In the genomic region with DNA sequence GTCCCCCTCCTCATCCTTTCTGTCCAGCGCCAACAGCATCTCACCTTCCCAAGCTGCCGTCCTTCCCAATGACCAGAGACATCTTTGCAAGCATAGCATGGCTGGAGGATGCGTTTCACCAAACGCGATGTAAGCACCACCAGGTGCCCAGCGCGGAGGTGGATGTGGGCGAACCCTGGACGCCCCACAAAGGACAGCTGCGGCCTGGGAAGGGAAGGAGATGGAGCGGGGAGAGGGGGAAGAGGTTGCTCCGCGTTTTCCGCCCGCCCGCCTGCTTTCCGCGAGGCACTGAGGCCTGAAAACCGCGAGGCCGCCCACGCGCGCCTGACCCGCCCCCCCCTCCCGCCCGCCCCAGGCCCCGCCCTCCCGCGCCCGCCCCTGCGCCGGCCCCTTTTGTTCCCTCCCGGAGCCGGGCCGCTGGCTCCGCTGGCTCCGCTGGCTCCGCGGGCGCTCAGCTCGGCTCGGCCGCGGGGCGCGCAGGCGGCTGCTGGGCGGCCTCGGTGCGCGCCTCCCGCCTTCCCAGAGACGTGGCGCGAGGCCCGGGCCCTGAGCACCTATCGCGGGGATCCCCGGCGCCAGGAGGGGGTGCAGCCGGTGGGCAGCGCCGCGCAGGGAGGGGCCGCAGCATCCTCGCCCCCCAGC, we compare ENCODE assay signal across 8 cellular contexts. TPM values are rescaled to one million over a fixed set of nuclear protein-coding genes. Genes with fewer than 3 reads are reported as not detected.
DNase-seq lines count a peak whose midpoint lies in the region; ATAC-seq and TF ChIP-seq lines count a peak whose summit lies in the region.

A gene (plus strand): TSS at position 390 of the 642 bp plus-strand sequence. CDS start 28,140 bp downstream, outside the sequence.

- H3K27ac ChIP-seq in cardiac muscle cell (no peak within 1 kb of the TSS), parathyroid adenoma (no peak within 1 kb of the TSS), thoracic aorta (peak within 1 kb of the TSS; percentile 74 to 75)

- no peaks in the 10 kb centered on the region for H3K27me3 ChIP-seq in Loucy (ENCODE audit: insufficient read depth, low read length, poor library complexity, severe bottlenecking)
- H3K27me3 ChIP-seq in cardiac muscle cell = peaks cover 16% of the 10 kb centered on the region
- H3K27me3 ChIP-seq in parathyroid adenoma (ENCODE audit: control insufficient read depth, insufficient read depth, low read length) = no peaks in the 10 kb centered on the region
- H3K27me3 ChIP-seq in thoracic aorta (replicated peaks; ENCODE audit: insufficient read depth) = no peaks in the 10 kb centered on the region

- no peaks in the 10 kb centered on the region for H3K9me3 ChIP-seq in Loucy (ENCODE audit: insufficient read depth, low read depth, low read length)
- no peaks in the 10 kb centered on the region for H3K9me3 ChIP-seq in cardiac muscle cell (ENCODE audit: low read depth)
- H3K9me3 ChIP-seq in parathyroid adenoma (ENCODE audit: control insufficient read depth, low read length) = no peaks in the 10 kb centered on the region
- no peaks in the 10 kb centered on the region for H3K9me3 ChIP-seq in thoracic aorta

- peaks cover 47% of the 10 kb centered on the region for H3K4me1 Mint-ChIP-seq in CD14-positive monocyte
- peaks cover 33% of the 10 kb centered on the region for H3K4me1 Mint-ChIP-seq in activated naive CD8-positive, alpha-beta T cell treated with anti-CD3 and anti-CD28 coated beads, Interleukin-2, amount 50 U/mL, for 24 hours

- H3K27me3 Mint-ChIP-seq in CD14-positive monocyte (ENCODE audit: low read depth in 3 of 3) = peaks cover 2 to 20% (median 14%) of the 10 kb centered on the region in 3 donors
- H3K27me3 Mint-ChIP-seq in activated naive CD8-positive, alpha-beta T cell treated with anti-CD3 and anti-CD28 coated beads, Interleukin-2, amount 50 U/mL, for 24 hours = peaks cover 30% of the 10 kb centered on the region

- DNase-seq in CD14-positive monocyte (ENCODE audit: low spot score) = peak; percentile 67
- peak; percentile 28 to 46 for DNase-seq in SW 1271 (lab: John Stamatoyannopoulos, UW)
- peak; percentile 77 for DNase-seq in activated naive CD8-positive, alpha-beta T cell treated with anti-CD3 and anti-CD28 coated beads, Interleukin-2, amount 50 U/mL, for 24 hours
- DNase-seq in cardiac muscle cell (ENCODE audit: low read depth in 1 of 2, low spot score in 1 of 2) = peak; percentile 88 to 90
- no peak for DNase-seq in thoracic aorta (ENCODE audit: low spot score)

- H3K9me2 ChIP-seq in Loucy (replicated peaks; ENCODE audit: low read depth, low read length) = no peaks in the 10 kb centered on the region

- H3K9me3 Mint-ChIP-seq in CD14-positive monocyte = no peaks in the 10 kb centered on the region
- no peaks in the 10 kb centered on the region for H3K9me3 Mint-ChIP-seq in activated naive CD8-positive, alpha-beta T cell treated with anti-CD3 and anti-CD28 coated beads, Interleukin-2, amount 50 U/mL, for 24 hours

- peak within 1 kb of the TSS; percentile 81 for H3K9ac ChIP-seq in Loucy (ENCODE audit: low read depth, low read length, poor library complexity, severe bottlenecking)
- H3K9ac ChIP-seq in parathyroid adenoma = no peak within 1 kb of the TSS

- H3K4me2 ChIP-seq in Loucy (ENCODE audit: low read depth, low read length, poor library complexity, severe bottlenecking) (peak within 1 kb of the TSS; percentile 94), parathyroid adenoma (ENCODE audit: low read length) (peak within 1 kb of the TSS; percentile 61)

- no peaks in the 10 kb centered on the region for H3K36me3 Mint-ChIP-seq in CD14-positive monocyte
- no peaks in the 10 kb centered on the region for H3K36me3 Mint-ChIP-seq in activated naive CD8-positive, alpha-beta T cell treated with anti-CD3 and anti-CD28 coated beads, Interleukin-2, amount 50 U/mL, for 24 hours (ENCODE audit: low read depth)

- ATAC-seq in GM19467 (IDR thresholded peaks at IDR 0.05; ENCODE audit: unreplicated experiment) (peak; percentile 40), thoracic aorta (ENCODE audit: insufficient number of reproducible peaks, low FRiP score, low read depth) (peak; percentile 47)
- peak; percentile 72 for ATAC-seq in activated naive CD8-positive, alpha-beta T cell treated with anti-CD3 and anti-CD28 coated beads, Interleukin-2, amount 50 U/mL, for 24 hours

- peak within 1 kb of the TSS in 6 of 7 donors; percentile 24 to 73 (median 62) for H3K27ac Mint-ChIP-seq in CD14-positive monocyte
- H3K27ac Mint-ChIP-seq in activated naive CD8-positive, alpha-beta T cell treated with anti-CD3 and anti-CD28 coated beads, Interleukin-2, amount 50 U/mL, for 24 hours = peak within 1 kb of the TSS; percentile 50

- intact Hi-C loops in CD14-positive monocyte (cut with micrococcal nuclease) = loop anchor here (2.0 to 10.0 kb wide), 3 partner anchors 34 to 224 kb away; a partner anchor contains a TSS

- peak within 1 kb of the TSS; percentile 86 for H3K4me3 ChIP-seq in Loucy (ENCODE audit: low read length, poor library complexity, severe bottlenecking)
- H3K4me3 ChIP-seq in cardiac muscle cell = peak within 1 kb of the TSS; percentile 98
- H3K4me3 ChIP-seq in parathyroid adenoma (ENCODE audit: low read depth, low read length) = peak within 1 kb of the TSS; percentile 46
- peak within 1 kb of the TSS; percentile 94 for H3K4me3 ChIP-seq in thoracic aorta

- H3K4me3 Mint-ChIP-seq in CD14-positive monocyte = peak within 1 kb of the TSS; percentile 83 to 88
- H3K4me3 Mint-ChIP-seq in activated naive CD8-positive, alpha-beta T cell treated with anti-CD3 and anti-CD28 coated beads, Interleukin-2, amount 50 U/mL, for 24 hours = peak within 1 kb of the TSS; percentile 75

- TF ChIP-seq CTCF in CD14-positive monocyte (IDR thresholded peaks at IDR 0.05) (no peak), Loucy (conservative IDR thresholded peaks at IDR 0.05; ENCODE audit: low read length) (no peak), cardiac muscle cell (IDR thresholded peaks at IDR 0.05; ENCODE audit: low read depth, low read length) (no peak), parathyroid adenoma (IDR thresholded peaks at IDR 0.05) (no peak), thoracic aorta (IDR thresholded peaks at IDR 0.05) (no peak)

- H3K4me1 ChIP-seq in Loucy (ENCODE audit: insufficient read depth, low read length, poor library complexity, severe bottlenecking) (peaks cover 39% of the 10 kb centered on the region), cardiac muscle cell (ENCODE audit: low read depth) (peaks cover 3% of the 10 kb centered on the region), parathyroid adenoma (peaks cover 11% of the 10 kb centered on the region), thoracic aorta (ENCODE audit: control insufficient read depth in 1 of 2, low read depth in 2 of 2) (peaks cover 5 to 46% of the 10 kb centered on the region in 2 donors)

- H2AFZ ChIP-seq in Loucy (ENCODE audit: low read length) = peak within 1 kb of the TSS; percentile 88
- peak within 1 kb of the TSS; percentile 91 for H2AFZ ChIP-seq in parathyroid adenoma

- no peaks in the 10 kb centered on the region for H3F3A ChIP-seq in Loucy (ENCODE audit: low read depth)

- H3K36me3 ChIP-seq in Loucy (ENCODE audit: insufficient read depth, low read length) (no peaks in the 10 kb centered on the region), cardiac muscle cell (no peaks in the 10 kb centered on the region), parathyroid adenoma (ENCODE audit: control insufficient read depth, insufficient read depth, low read length) (no peaks in the 10 kb centered on the region), thoracic aorta (no peaks in the 10 kb centered on the region)

- H4K20me1 ChIP-seq in Loucy (ENCODE audit: insufficient read depth, low read length, poor library complexity, severe bottlenecking) = peaks cover 25% of the 10 kb centered on the region

- H3K79me2 ChIP-seq in Loucy (ENCODE audit: insufficient read depth, low read length) (peaks cover 30% of the 10 kb centered on the region), parathyroid adenoma (peaks cover 19% of the 10 kb centered on the region)

RNA-seq across cellular contexts. Expression of the gene that starts here (rescaled TPM):
- polyA plus RNA-seq in CD14-positive monocyte (1 to 10 TPM; 1.1 to 1.3 TPM), cardiac muscle cell (9.4 and 11.1 TPM in 2 replicates)
- total RNA-seq in cardiac muscle cell (20.0 and 27.6 TPM in 2 replicates), thoracic aorta (10 to 100 TPM; 50.7 to 52.9 TPM)

Comparison
In these comparisons a context has a peak if more than half of its experiments do, and no peak if none do; other contexts are left out.
1. H3K4me3 ChIP-seq: peak in every context shown above with its lines; median percentile 98 in cardiac muscle cell; 94 in thoracic aorta; 86 in Loucy; 46 in parathyroid adenoma.
2. H3K27ac ChIP-seq: peak in thoracic aorta (2 of 2); none in cardiac muscle cell (single experiment) and parathyroid adenoma (single experiment).
3. Peak in every context shown above with its lines, with median percentiles within 50 percentile points of each other: ATAC-seq.